ENCODE assay signal across 24 cellular contexts in genomic region chr9:92001244-92001643, GRCh38. TPM values are rescaled to one million over a fixed set of nuclear protein-coding genes. Genes with fewer than 3 reads are reported as not detected.
DNase-seq lines count a peak whose midpoint lies in the region; TF ChIP-seq lines count a peak whose summit lies in the region.
"Had no signal": no experiment of that assay in that cellular context is flagged by ENCODE, and none has a peak within 500 bp of the region (broad histone marks: within the 10 kb centered on the region; RNA-seq: fewer than 3 reads in every experiment).

No MANE protein-coding gene starts in this region.

- H3K27me3 ChIP-seq in BJ (ENCODE audit: control insufficient read depth, insufficient read depth, low read length), result no peaks in the 10 kb centered on the region
- H3K27me3 ChIP-seq: ascending aorta, upper lobe of right lung had no signal

- no peaks in the 10 kb centered on the region for H3K36me3 Mint-ChIP-seq in osteocyte (ENCODE audit: unreplicated experiment)
- H3K36me3 Mint-ChIP-seq: activated CD4-positive, alpha-beta memory T cell treated with anti-CD3 and anti-CD28 coated beads for 36 hours; activated naive CD4-positive, alpha-beta T cell treated with anti-CD3 and anti-CD28 coated beads, Interleukin-2, amount 50 U/mL, for 72 hours; CD4-positive, alpha-beta memory T cell; natural killer cell had no signal

- POLR2A ChIA-PET in BJ (lab: Charles Lee), result no interaction called here

- CTCF ChIA-PET in BJ (lab: Yijun Ruan, JAX), result interaction anchor here (0.6 to 3.3 kb wide), 2 partner anchors 33 to 47 kb away, joined by 3 to 9 read pairs; no protein-coding TSS in a partner anchor

- no peak overlapping the region for H3K4me3 ChIP-seq in BJ (ENCODE audit: low read depth, low read length)
- H3K4me3 ChIP-seq: ascending aorta, SJCRH30, upper lobe of right lung had no signal

- no peak overlapping the region for H3K4me3 Mint-ChIP-seq in osteocyte (ENCODE audit: unreplicated experiment)
- H3K4me3 Mint-ChIP-seq: activated CD4-positive, alpha-beta memory T cell treated with anti-CD3 and anti-CD28 coated beads for 36 hours; CD4-positive, alpha-beta memory T cell; H9; natural killer cell had no signal

- no peak for TF ChIP-seq CTCF in BJ (IDR thresholded peaks at IDR 0.05; ENCODE audit: insufficient read depth, low read depth, low read length)
- TF ChIP-seq CTCF in osteocyte (IDR thresholded peaks at IDR 0.05), result no peak

- H3K36me3 ChIP-seq in BJ (ENCODE audit: control insufficient read depth, insufficient read depth, low read length), result no peaks in the 10 kb centered on the region
- H3K36me3 ChIP-seq: ascending aorta, SJCRH30, upper lobe of right lung had no signal

- H3K27me3 Mint-ChIP-seq in osteocyte (ENCODE audit: unreplicated experiment), result peaks cover 5% of the 10 kb centered on the region

- no peaks in the 10 kb centered on the region for H3K4me1 Mint-ChIP-seq in osteocyte (ENCODE audit: unreplicated experiment)
- H3K4me1 Mint-ChIP-seq: CD4-positive, alpha-beta memory T cell; natural killer cell had no signal

- DNase-seq in BJ (ENCODE audit: low read depth) (peak; percentile 50), HCEC 1CT (peak; percentile 11), amniotic epithelial cell (ENCODE audit: low read depth) (peak; percentile 59), osteocyte (ENCODE audit: extremely low spot score, unreplicated experiment) (peak; percentile 60), hypothalamus (lab: John Stamatoyannopoulos, UW) (no peak), NCI-H2227 (lab: John Stamatoyannopoulos, UW; ENCODE audit: unreplicated experiment) (no peak), superior temporal gyrus (ENCODE audit: extremely low spot score) (no peak)
- DNase-seq: activated CD4-positive, alpha-beta memory T cell treated with anti-CD3 and anti-CD28 coated beads for 36 hours; caudate nucleus; CD4-positive, alpha-beta memory T cell; glutamatergic neuron; H9; natural killer cell; NCI-H1105 treated with DMSO at 0.1 percent for 48 hours; NCI-H2029; NCI-H2227 treated with DMSO at 0.1 percent for 48 hours; NCI-H526 treated with DMSO at 0.1 percent for 48 hours; SJCRH30; stimulated activated CD4-positive, alpha-beta T cell treated with anti-CD3 and anti-CD28 coated beads, Interleukin-4, amount 100 ng/mL, for 1 hour; upper lobe of right lung had no signal

- H3K9me3 Mint-ChIP-seq in osteocyte (ENCODE audit: unreplicated experiment), result no peaks in the 10 kb centered on the region
- H3K9me3 Mint-ChIP-seq: activated CD4-positive, alpha-beta memory T cell treated with anti-CD3 and anti-CD28 coated beads for 36 hours; activated naive CD4-positive, alpha-beta T cell treated with anti-CD3 and anti-CD28 coated beads, Interleukin-2, amount 50 U/mL, for 72 hours; natural killer cell had no signal

- H3K27ac Mint-ChIP-seq in osteocyte (ENCODE audit: unreplicated experiment), result no peak overlapping the region
- H3K27ac Mint-ChIP-seq: activated CD4-positive, alpha-beta memory T cell treated with anti-CD3 and anti-CD28 coated beads for 36 hours; activated naive CD4-positive, alpha-beta T cell treated with anti-CD3 and anti-CD28 coated beads, Interleukin-2, amount 50 U/mL, for 72 hours; CD4-positive, alpha-beta memory T cell; H9; natural killer cell had no signal

RNA-seq across cellular contexts. Expression of gene ROR2, which starts 51.2 kb away (rescaled TPM):
- 0.59 and 1.1 TPM in 2 replicates for polyA plus RNA-seq in BJ (2011; rRNA removed)
- polyA minus RNA-seq in BJ (2011; rRNA and poly(A)+ RNA removed), result 0.90 and 1.4 TPM in 2 replicates
- total RNA-seq in osteocyte, result 43.0 and 48.2 TPM in 2 replicates
- total RNA-seq: activated naive CD4-positive, alpha-beta T cell treated with anti-CD3 and anti-CD28 coated beads, Interleukin-2, amount 50 U/mL, for 72 hours; dermis microvascular lymphatic vessel endothelial cell; mononuclear cell; SJCRH30 had no signal

Comparison
In these comparisons a context has a peak if more than half of its experiments do, and no peak if none do; other contexts are left out.
1. DNase-seq: peak in BJ (single experiment), HCEC 1CT (single experiment), amniotic epithelial cell (single experiment) and osteocyte (single experiment); none in hypothalamus (0 of 51), NCI-H2227 (single experiment) and superior temporal gyrus (single experiment).